8 cellular contexts compared by ENCODE assay signal in the genomic region with DNA sequence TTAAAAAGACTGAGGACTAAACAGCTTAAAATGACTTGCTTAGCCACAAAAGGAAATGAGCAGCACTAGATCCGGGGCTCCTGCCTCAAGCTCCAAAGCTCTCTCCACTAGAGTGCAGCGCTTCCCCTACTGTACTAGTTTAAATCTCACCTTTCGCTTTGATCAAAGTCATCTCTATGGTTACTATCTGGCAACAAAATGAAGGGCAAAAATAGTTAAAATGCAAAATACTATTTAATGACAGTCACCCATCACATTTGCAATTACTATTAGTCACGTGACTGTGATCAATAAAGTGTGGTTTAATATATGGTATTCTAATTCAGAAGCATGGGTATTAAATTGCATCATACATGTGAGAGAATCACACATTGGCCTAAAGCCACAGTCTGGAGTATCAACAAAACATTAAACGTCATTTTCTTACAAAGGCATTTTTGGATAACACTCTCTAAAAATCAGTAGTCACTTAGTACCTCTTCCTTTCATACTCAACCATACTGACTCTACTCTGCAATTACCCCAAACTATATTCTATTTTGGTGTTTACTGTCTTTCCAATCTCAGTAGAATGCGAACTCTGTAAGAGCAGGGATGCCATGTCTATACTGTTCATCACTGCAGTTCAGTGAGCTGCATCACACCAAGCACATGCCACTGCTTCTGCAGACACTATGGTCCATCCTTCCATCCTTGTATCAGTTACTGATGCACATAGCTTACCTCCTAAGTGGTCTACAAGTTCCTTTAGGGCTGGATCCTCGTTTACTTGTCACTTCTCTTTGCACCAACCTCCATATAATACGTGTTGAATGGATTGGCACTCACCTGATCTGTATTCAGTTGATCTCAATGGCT. TPM values are rescaled to one million over a fixed set of nuclear protein-coding genes. Genes with fewer than 3 reads are reported as not detected.
A peak's percentile ranks its signal among the peaks of the same experiment; 100 is the strongest.
DNase-seq lines count a peak whose midpoint lies in the region; ATAC-seq and TF ChIP-seq lines count a peak whose summit lies in the region.

No MANE protein-coding gene starts in this region.

- CTCF ChIA-PET in activated CD4-positive, alpha-beta T cell treated with anti-CD3 and anti-CD28 coated beads for 36 hours (lab: Charles Lee), result interaction anchor here (0.8 to 3.4 kb wide), 3 partner anchors 11 to 18 kb away, joined by 4 to 28 read pairs (median 10); no protein-coding TSS in a partner anchor

- TF ChIP-seq CTCF in RWPE2 (IDR thresholded peaks at IDR 0.05; ENCODE audit: poor library complexity, severe bottlenecking) (peak; percentile 59), body of pancreas (IDR thresholded peaks at IDR 0.05) (peak in 1 of 7 experiments; percentile 22), suprapubic skin (IDR thresholded peaks at IDR 0.05) (no peak)

- H3K4me1 Mint-ChIP-seq in activated CD4-positive, alpha-beta T cell treated with anti-CD3 and anti-CD28 coated beads for 36 hours, result peaks cover 74% of the 10 kb centered on the region
- H3K4me1 Mint-ChIP-seq in naive thymus-derived CD8-positive, alpha-beta T cell, result peaks cover 30 to 77% (median 62%) of the 10 kb centered on the region in 4 donors

- peaks cover 42% of the 10 kb centered on the region for H3K4me1 ChIP-seq in RWPE2 (ENCODE audit: insufficient read depth, poor library complexity, severe bottlenecking)
- H3K4me1 ChIP-seq in body of pancreas, result peaks cover 67% of the 10 kb centered on the region
- H3K4me1 ChIP-seq in suprapubic skin, result peaks cover 55% of the 10 kb centered on the region

- peak overlapping the region; percentile 87 for H3K27ac Mint-ChIP-seq in activated CD4-positive, alpha-beta T cell treated with anti-CD3 and anti-CD28 coated beads for 36 hours
- peak overlapping the region; percentile 38 to 92 (median 88) for H3K27ac Mint-ChIP-seq in naive thymus-derived CD8-positive, alpha-beta T cell

- POLR2A ChIA-PET in activated CD4-positive, alpha-beta T cell treated with anti-CD3 and anti-CD28 coated beads for 36 hours (lab: Charles Lee), result interaction anchor here (0.6 to 0.8 kb wide), 2 partner anchors 18 to 81 kb away, joined by 3 to 4 read pairs; no protein-coding TSS in a partner anchor
- POLR2A ChIA-PET in naive thymus-derived CD8-positive, alpha-beta T cell (lab: Charles Lee), result interaction anchor here (0.7 to 7.8 kb wide), 2 partner anchors 14 to 17 kb away, joined by 3 to 53 read pairs; a partner anchor contains a TSS

- H3K27me3 ChIP-seq in RWPE2 (ENCODE audit: insufficient read depth, poor library complexity, severe bottlenecking) (no peaks in the 10 kb centered on the region), body of pancreas (no peaks in the 10 kb centered on the region), suprapubic skin (no peaks in the 10 kb centered on the region)

- H3K27ac ChIP-seq in RWPE2 (ENCODE audit: poor library complexity, severe bottlenecking), result peak overlapping the region; percentile 9
- H3K27ac ChIP-seq in body of pancreas, result peak overlapping the region in 1 of 4 donors; percentile 6
- no peak overlapping the region for H3K27ac ChIP-seq in suprapubic skin

- DNase-seq in activated CD4-positive, alpha-beta T cell treated with anti-CD3 and anti-CD28 coated beads for 36 hours, result peak; percentile 76
- no peak for DNase-seq in activated CD4-positive, alpha-beta T cell treated with anti-CD3 and anti-CD28 coated beads for 1 hour
- DNase-seq in RWPE2 (ENCODE audit: low spot score) (no peak), body of pancreas (no peak), GM19238 (ENCODE audit: insufficient read length, low spot score) (no peak), suprapubic skin (ENCODE audit: low spot score in 2 of 2) (no peak)
- peak in 9 of 10 donors; percentile 19 to 78 (median 63) for DNase-seq in naive thymus-derived CD8-positive, alpha-beta T cell

- WGBS in body of pancreas, 2 donors, result 39 to 46% methylated on average over 8 of the region's 8 CpGs
- 60% methylated on average over 8 of the region's 8 CpGs for WGBS in suprapubic skin

- TF ChIP-seq EP300 in suprapubic skin (IDR thresholded peaks at IDR 0.05), result no peak

- H3K36me3 ChIP-seq in RWPE2 (ENCODE audit: low read depth) (peaks cover 85% of the 10 kb centered on the region), body of pancreas (replicated peaks in 1 of 2; ENCODE audit: insufficient read depth in 1 of 2, low read depth in 2 of 2) (peaks cover 0 to 2% of the 10 kb centered on the region in 2 donors), suprapubic skin (peaks cover 23% of the 10 kb centered on the region)

- peak overlapping the region; percentile 47 for H3K4me3 Mint-ChIP-seq in activated CD4-positive, alpha-beta T cell treated with anti-CD3 and anti-CD28 coated beads for 36 hours
- H3K4me3 Mint-ChIP-seq in naive thymus-derived CD8-positive, alpha-beta T cell, result peak overlapping the region; percentile 11 to 60 (median 46)

- H3K4me3 ChIP-seq in RWPE2 (ENCODE audit: severe bottlenecking) (no peak overlapping the region), body of pancreas (no peak overlapping the region), suprapubic skin (no peak overlapping the region)

- TF ChIP-seq POLR2A in body of pancreas (IDR thresholded peaks at IDR 0.05) (no peak), suprapubic skin (IDR thresholded peaks at IDR 0.05) (no peak)

- peaks cover 53% of the 10 kb centered on the region for H3K36me3 Mint-ChIP-seq in activated CD4-positive, alpha-beta T cell treated with anti-CD3 and anti-CD28 coated beads for 36 hours (ENCODE audit: low read depth)
- H3K36me3 Mint-ChIP-seq in naive thymus-derived CD8-positive, alpha-beta T cell, result peaks cover 0 to 73% (median 8%) of the 10 kb centered on the region in 3 donors

- H3K9me3 ChIP-seq in RWPE2 (ENCODE audit: severe bottlenecking) (no peaks in the 10 kb centered on the region), body of pancreas (no peaks in the 10 kb centered on the region), suprapubic skin (no peaks in the 10 kb centered on the region)

- H3K9me3 Mint-ChIP-seq in activated CD4-positive, alpha-beta T cell treated with anti-CD3 and anti-CD28 coated beads for 36 hours (ENCODE audit: low read depth), result no peaks in the 10 kb centered on the region
- no peaks in the 10 kb centered on the region for H3K9me3 Mint-ChIP-seq in naive thymus-derived CD8-positive, alpha-beta T cell

- intact Hi-C loops in activated CD4-positive, alpha-beta T cell treated with anti-CD3 and anti-CD28 coated beads for 36 hours (cut with DNase I, micrococcal nuclease), result loop anchor here (5.0 to 10.0 kb wide), 2 partner anchors 118 to 1055 kb away; a partner anchor contains a TSS
- intact Hi-C loops in body of pancreas (cut with DNase I), result no loop called here

- peak; percentile 85 for ATAC-seq in activated CD4-positive, alpha-beta T cell treated with anti-CD3 and anti-CD28 coated beads for 36 hours
- ATAC-seq in RWPE2 (ENCODE audit: low read depth) (peak; percentile 63), body of pancreas (peak; percentile 33), HG03025 (IDR thresholded peaks at IDR 0.05; ENCODE audit: low FRiP score, unreplicated experiment) (no peak)
- peak; percentile 94 to 99 for ATAC-seq in naive thymus-derived CD8-positive, alpha-beta T cell

- no peaks in the 10 kb centered on the region for H3K27me3 Mint-ChIP-seq in activated CD4-positive, alpha-beta T cell treated with anti-CD3 and anti-CD28 coated beads for 36 hours
- no peaks in the 10 kb centered on the region for H3K27me3 Mint-ChIP-seq in naive thymus-derived CD8-positive, alpha-beta T cell

RNA-seq across cellular contexts. Expression of a gene that starts 6.2 kb away (rescaled TPM):
- total RNA-seq in activated CD4-positive, alpha-beta T cell treated with anti-CD3 and anti-CD28 coated beads for 36 hours, result 100 to 1,000 TPM; 100 to 101 TPM
- 10 to 100 TPM; 12.2 to 14.0 TPM for total RNA-seq in body of pancreas
- total RNA-seq in naive thymus-derived CD8-positive, alpha-beta T cell, result 10 to 100 TPM; 44.6 to 45.4 TPM
- 10 to 100 TPM; 32.0 to 33.0 (median 32.5) TPM for polyA plus RNA-seq in naive thymus-derived CD8-positive, alpha-beta T cell
- 10 to 100 TPM; 25.0 to 31.4 (median 27.8) TPM for total RNA-seq in suprapubic skin

RNA-seq across cellular contexts. Expression of a gene that starts 16.9 kb away (rescaled TPM):
- total RNA-seq in activated CD4-positive, alpha-beta T cell treated with anti-CD3 and anti-CD28 coated beads for 36 hours, result 10 to 100 TPM; 41.6 to 56.3 TPM
- total RNA-seq in body of pancreas, result 10 to 100 TPM; 11.9 to 17.5 TPM
- 100 to 1,000 TPM; 128 to 133 TPM for total RNA-seq in naive thymus-derived CD8-positive, alpha-beta T cell
- polyA plus RNA-seq in naive thymus-derived CD8-positive, alpha-beta T cell, result 100 to 1,000 TPM; 119 to 159 (median 125) TPM
- total RNA-seq in suprapubic skin, result 1 to 10 TPM; 1.6 to 6.0 (median 3.2) TPM

Comparison
In these comparisons a context has a peak if more than half of its experiments do, and no peak if none do; other contexts are left out.
1. DNase-seq: peak in activated CD4-positive, alpha-beta T cell treated with anti-CD3 and anti-CD28 coated beads for 36 hours (single experiment) and naive thymus-derived CD8-positive, alpha-beta T cell (9 of 10); none in activated CD4-positive, alpha-beta T cell treated with anti-CD3 and anti-CD28 coated beads for 1 hour (single experiment), RWPE2 (single experiment), body of pancreas (0 of 4), GM19238 (single experiment) and suprapubic skin (0 of 2).